In the genomic region with DNA sequence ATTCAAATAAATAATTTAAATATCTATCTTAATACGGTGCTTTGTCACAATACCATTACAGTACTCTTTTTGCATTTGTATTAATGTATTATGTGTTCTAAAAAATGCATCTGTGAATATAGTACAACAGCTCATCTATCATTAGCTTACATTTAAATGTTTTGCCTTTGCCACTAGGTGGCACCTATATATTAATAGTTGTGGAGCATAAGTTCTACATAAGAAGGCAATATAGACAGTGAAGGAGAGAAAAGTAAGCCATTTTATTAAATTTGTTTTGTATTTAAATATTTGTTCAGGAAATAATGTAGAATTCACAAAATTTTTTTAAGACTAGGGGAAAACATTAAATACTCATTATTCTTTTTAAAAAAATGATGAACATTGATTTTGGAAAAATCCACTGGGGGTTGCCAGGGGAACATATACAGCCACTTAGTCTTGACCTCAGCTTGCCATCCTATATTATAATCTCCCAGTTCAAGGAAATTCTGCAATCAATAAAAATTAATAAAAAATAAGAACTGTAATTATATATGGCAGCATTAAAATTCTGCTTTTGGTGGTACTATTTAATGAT, we compare ENCODE assay signal across 10 cellular contexts. TPM values are rescaled to one million over a fixed set of nuclear protein-coding genes. Genes with fewer than 3 reads are reported as not detected.
DNase-seq lines count a peak whose midpoint lies in the region; ATAC-seq and TF ChIP-seq lines count a peak whose summit lies in the region.
"Had no signal": no experiment of that assay in that cellular context is flagged by ENCODE, and none has a peak within 500 bp of the region (broad histone marks: within the 10 kb centered on the region; RNA-seq: fewer than 3 reads in every experiment).

No MANE protein-coding gene starts in this region.

- no peak overlapping the region for H3K4me2 ChIP-seq in neural cell (ENCODE audit: low read length)

- DNase-seq in AG09309 (ENCODE audit: low read depth) (no peak), NCI-H446 treated with DMSO at 0.1 percent for 48 hours (lab: John Stamatoyannopoulos, UW) (peak; percentile 47), cerebellar cortex (ENCODE audit: low spot score) (peak; percentile 41), posterior vena cava (ENCODE audit: low spot score) (no peak), vagina (ENCODE audit: extremely low spot score in 2 of 2) (no peak)

- H2AFZ ChIP-seq in neural cell (ENCODE audit: low read depth, low read length) = no peak overlapping the region

- no peak overlapping the region for H3K9ac ChIP-seq in neural cell (ENCODE audit: low read length)

- H3K9me3 ChIP-seq in neural cell (ENCODE audit: low read length) (no peaks in the 10 kb centered on the region), vagina (no peaks in the 10 kb centered on the region)

- H3K27ac ChIP-seq in neural cell (ENCODE audit: low read length) = no peak overlapping the region
- no peak overlapping the region for H3K27ac ChIP-seq in vagina

- no peaks in the 10 kb centered on the region for H3K79me2 ChIP-seq in neural cell (replicated peaks; ENCODE audit: insufficient read depth, low read length)

- no peaks in the 10 kb centered on the region for H3K4me1 ChIP-seq in vagina

- no peak overlapping the region for H3K4me3 ChIP-seq in AG09309 (ENCODE audit: control insufficient read depth, low read depth, low read length)
- no peak overlapping the region for H3K4me3 ChIP-seq in neural cell (ENCODE audit: low read length)
- H3K4me3 ChIP-seq in vagina = no peak overlapping the region

- no peak for TF ChIP-seq POLR2A in vagina (IDR thresholded peaks at IDR 0.05)

- TF ChIP-seq RAD21 in neural cell (conservative IDR thresholded peaks at IDR 0.05) = peak; percentile 62

- H3K27me3 ChIP-seq in neural cell (ENCODE audit: insufficient read depth, low read depth, low read length) (no peaks in the 10 kb centered on the region), vagina (no peaks in the 10 kb centered on the region)

- no peaks in the 10 kb centered on the region for H3K36me3 ChIP-seq in neural cell (ENCODE audit: insufficient read depth, low read length)
- no peaks in the 10 kb centered on the region for H3K36me3 ChIP-seq in vagina

- no peak for TF ChIP-seq EP300 in neural cell (conservative IDR thresholded peaks at IDR 0.05; ENCODE audit: poor library complexity, severe bottlenecking)

- H3K9me2 ChIP-seq in neural cell (ENCODE audit: insufficient read depth, low read length) = no peaks in the 10 kb centered on the region

- ATAC-seq in GM18519 (IDR thresholded peaks at IDR 0.05; ENCODE audit: low FRiP score, unreplicated experiment) (peak; percentile 88), HG03045 (IDR thresholded peaks at IDR 0.05; ENCODE audit: unreplicated experiment) (peak; percentile 65)

- intact Hi-C loops in posterior vena cava (cut with DNase I) = no loop called here
- intact Hi-C loops in vagina (cut with DNase I) = no loop called here

- H3F3A ChIP-seq in neural cell (ENCODE audit: insufficient read depth, low read length, poor library complexity, severe bottlenecking) = no peaks in the 10 kb centered on the region

- no peaks in the 10 kb centered on the region for H4K20me1 ChIP-seq in neural cell (ENCODE audit: insufficient read depth)

- peak; percentile 21 for TF ChIP-seq CTCF in AG09309 (IDR thresholded peaks at IDR 0.05; ENCODE audit: control insufficient read depth, insufficient read depth, low read depth, low read length, missing control alignments)
- TF ChIP-seq CTCF in neural cell (IDR thresholded peaks at IDR 0.05; ENCODE audit: poor library complexity, severe bottlenecking) = peak; percentile 70
- peak in 1 of 3 experiments; percentile 44 for TF ChIP-seq CTCF in vagina (IDR thresholded peaks at IDR 0.05)

TF ChIP-seq in neural cell, 6 proteins besides CTCF, POLR2A, EP300 and RAD21:
- TF ChIP-seq, protein P1, sequence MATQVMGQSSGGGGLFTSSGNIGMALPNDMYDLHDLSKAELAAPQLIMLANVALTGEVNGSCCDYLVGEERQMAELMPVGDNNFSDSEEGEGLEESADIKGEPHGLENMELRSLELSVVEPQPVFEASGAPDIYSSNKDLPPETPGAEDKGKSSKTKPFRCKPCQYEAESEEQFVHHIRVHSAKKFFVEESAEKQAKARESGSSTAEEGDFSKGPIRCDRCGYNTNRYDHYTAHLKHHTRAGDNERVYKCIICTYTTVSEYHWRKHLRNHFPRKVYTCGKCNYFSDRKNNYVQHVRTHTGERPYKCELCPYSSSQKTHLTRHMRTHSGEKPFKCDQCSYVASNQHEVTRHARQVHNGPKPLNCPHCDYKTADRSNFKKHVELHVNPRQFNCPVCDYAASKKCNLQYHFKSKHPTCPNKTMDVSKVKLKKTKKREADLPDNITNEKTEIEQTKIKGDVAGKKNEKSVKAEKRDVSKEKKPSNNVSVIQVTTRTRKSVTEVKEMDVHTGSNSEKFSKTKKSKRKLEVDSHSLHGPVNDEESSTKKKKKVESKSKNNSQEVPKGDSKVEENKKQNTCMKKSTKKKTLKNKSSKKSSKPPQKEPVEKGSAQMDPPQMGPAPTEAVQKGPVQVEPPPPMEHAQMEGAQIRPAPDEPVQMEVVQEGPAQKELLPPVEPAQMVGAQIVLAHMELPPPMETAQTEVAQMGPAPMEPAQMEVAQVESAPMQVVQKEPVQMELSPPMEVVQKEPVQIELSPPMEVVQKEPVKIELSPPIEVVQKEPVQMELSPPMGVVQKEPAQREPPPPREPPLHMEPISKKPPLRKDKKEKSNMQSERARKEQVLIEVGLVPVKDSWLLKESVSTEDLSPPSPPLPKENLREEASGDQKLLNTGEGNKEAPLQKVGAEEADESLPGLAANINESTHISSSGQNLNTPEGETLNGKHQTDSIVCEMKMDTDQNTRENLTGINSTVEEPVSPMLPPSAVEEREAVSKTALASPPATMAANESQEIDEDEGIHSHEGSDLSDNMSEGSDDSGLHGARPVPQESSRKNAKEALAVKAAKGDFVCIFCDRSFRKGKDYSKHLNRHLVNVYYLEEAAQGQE (IDR thresholded peaks at IDR 0.05; ENCODE audit: borderline replicate concordance) = no peak
- TF ChIP-seq SMC3 (conservative IDR thresholded peaks at IDR 0.05; ENCODE audit: poor library complexity) = peak; percentile 68

RNA-seq across cellular contexts. Expression of a gene that starts 9.8 kb away (rescaled TPM):
- not detected in 2 replicates for polyA plus RNA-seq in neural cell
- polyA minus RNA-seq in neural cell = not detected in 2 replicates
- total RNA-seq in posterior vena cava (not detected), vagina (not detected)
- total RNA-seq: glomerular endothelial cell had no signal
- polyA plus RNA-seq: thymus had no signal

RNA-seq across cellular contexts. Expression of a gene that starts 59.6 kb away (rescaled TPM):
- not detected in 2 replicates for polyA plus RNA-seq in neural cell
- polyA minus RNA-seq in neural cell = not detected in 2 replicates
- total RNA-seq in posterior vena cava = not detected
- not detected for total RNA-seq in vagina
- total RNA-seq: glomerular endothelial cell had no signal

Comparison
In these comparisons a context has a peak if more than half of its experiments do, and no peak if none do; other contexts are left out.
1. DNase-seq: peak in NCI-H446 treated with DMSO at 0.1 percent for 48 hours (single experiment) and cerebellar cortex (single experiment); none in AG09309 (single experiment), posterior vena cava (single experiment) and vagina (0 of 2).